ENCODE assay signal across 14 cellular contexts in genomic region chr10:78222096-78222790, GRCh38.
A peak's percentile ranks its signal among the peaks of the same experiment; 100 is the strongest.
DNase-seq lines count a peak whose midpoint lies in the region; ATAC-seq and TF ChIP-seq lines count a peak whose summit lies in the region.
"Had no signal": no experiment of that assay in that cellular context is flagged by ENCODE, and none has a peak within 500 bp of the region (broad histone marks: within the 10 kb centered on the region; RNA-seq: fewer than 3 reads in every experiment).

No MANE protein-coding gene starts in this region.

- no peaks in the 10 kb centered on the region for H3F3A ChIP-seq in SK-N-SH (replicated peaks; ENCODE audit: insufficient read depth)

- no peaks in the 10 kb centered on the region for H3K79me2 ChIP-seq in SK-N-SH (ENCODE audit: insufficient read depth)

- POLR2A ChIA-PET in SK-N-SH (lab: Yijun Ruan, JAX), result no interaction called here

- H3K36me3 ChIP-seq in SK-N-SH (replicated peaks in 1 of 2; ENCODE audit: control insufficient read depth in 1 of 2, insufficient read depth in 2 of 2, low read length in 1 of 2), result no peaks in the 10 kb centered on the region
- H3K36me3 ChIP-seq: BLaER1, SJSA1 had no signal

- WGBS in SK-N-SH (ENCODE audit: low lambda C conversion rate), result 98% methylated on average over 9 of the region's 11 CpGs

- H3K4me1 ChIP-seq in SK-N-SH (ENCODE audit: control insufficient read depth in 1 of 2, insufficient read depth in 2 of 2, low read depth in 1 of 2, low read length in 1 of 2), result peaks cover 6 to 32% of the 10 kb centered on the region in 2 experiments; a peak in 2 of 4 replicates

- H2AFZ ChIP-seq in SK-N-SH (ENCODE audit: low read depth), result no peak overlapping the region

- DNase-seq in SK-N-SH (no peak), NCI-H748 (lab: John Stamatoyannopoulos, UW; ENCODE audit: unreplicated experiment) (peak; percentile 78), mesenteric fat pad (ENCODE audit: low spot score) (peak; percentile 33)
- no peak for DNase-seq in activated naive CD4-positive, alpha-beta T cell treated with anti-CD3 and anti-CD28 coated beads, Interleukin-2, amount 50 U/mL, for 16 hours
- DNase-seq: CD8-positive, alpha-beta T cell; NCI-H2029 treated with DMSO at 0.1 percent for 48 hours; NCI-H2171 treated with DMSO at 0.1 percent for 48 hours; NCI-H524 had no signal

- H3K4me3 ChIP-seq in SK-N-SH (ENCODE audit: low read depth in 2 of 2, low read length in 1 of 2), result no peak overlapping the region
- H3K4me3 ChIP-seq: BLaER1, SJSA1 had no signal

- no peak for TF ChIP-seq RAD21 in SK-N-SH (IDR thresholded peaks at IDR 0.05; ENCODE audit: low read length)

- no peaks in the 10 kb centered on the region for H3K9me2 ChIP-seq in SK-N-SH

- no peaks in the 10 kb centered on the region for H3K27me3 ChIP-seq in SK-N-SH (ENCODE audit: insufficient read depth)
- H3K27me3 ChIP-seq: BLaER1, SJSA1 had no signal

- no peak for TF ChIP-seq EP300 in SK-N-SH (IDR thresholded peaks at IDR 0.05; ENCODE audit: borderline replicate concordance in 1 of 2, low read depth in 1 of 2, low read length in 1 of 2)

- no peak overlapping the region for H3K9ac ChIP-seq in SK-N-SH
- H3K9ac ChIP-seq: BLaER1 had no signal

- CTCF ChIA-PET in SK-N-SH (lab: Yijun Ruan, JAX), result no interaction called here

- ATAC-seq in SK-N-SH treated with all-trans-retinoic acid at 6 μM for 48 hours (no peak), GM18907 (IDR thresholded peaks at IDR 0.05; ENCODE audit: unreplicated experiment) (no peak), GM21390 (IDR thresholded peaks at IDR 0.05; ENCODE audit: unreplicated experiment) (no peak)
- ATAC-seq: CD8-positive, alpha-beta T cell had no signal

- H3K4me2 ChIP-seq in SK-N-SH, result no peak overlapping the region
- H3K4me2 ChIP-seq: BLaER1 had no signal

- TF ChIP-seq CTCF in SK-N-SH (IDR thresholded peaks at IDR 0.05), result no peak

- H3K9me3 ChIP-seq in SK-N-SH, result no peaks in the 10 kb centered on the region
- H3K9me3 ChIP-seq: SJSA1 had no signal

- H3K27ac ChIP-seq in SK-N-SH (ENCODE audit: low read depth in 2 of 2, low read length in 1 of 2), result peak overlapping the region in 1 of 2 experiments; percentile 45; a peak in 2 of 4 replicates
- H3K27ac ChIP-seq: BLaER1, RWPE1, SJSA1 had no signal

- H4K20me1 ChIP-seq in SK-N-SH (ENCODE audit: insufficient read depth), result no peaks in the 10 kb centered on the region
- H4K20me1 ChIP-seq: BLaER1 had no signal

TF ChIP-seq in SK-N-SH treated with all-trans-retinoic acid at 6 μM for 48 hours, 23 proteins besides CTCF, POLR2A, EP300 and RAD21:
- TF ChIP-seq TCF4 (CRISPR knock-in tag; IDR thresholded peaks at IDR 0.05; ENCODE audit: borderline replicate concordance) (peak; percentile 16; the same call in 1 of the 2 replicates), ZNF70 (CRISPR knock-in tag; IDR thresholded peaks at IDR 0.05) (no peak), TOX (CRISPR knock-in tag; IDR thresholded peaks at IDR 0.05; ENCODE audit: borderline replicate concordance) (no peak)

TF ChIP-seq in SK-N-SH, 30 proteins besides CTCF, POLR2A, EP300 and RAD21:
- TF ChIP-seq SMC3 (IDR thresholded peaks at IDR 0.05; ENCODE audit: low read depth, low read length), result no peak
- no peak for TF ChIP-seq NRF1 (IDR thresholded peaks at IDR 0.05; ENCODE audit: low read depth, low read length)
- TF ChIP-seq REST (IDR thresholded peaks at IDR 0.05; ENCODE audit: low read depth, low read length), result no peak
- no peak for TF ChIP-seq MXI1 (IDR thresholded peaks at IDR 0.05; ENCODE audit: low read depth, low read length)
- no peak for TF ChIP-seq POLR2AphosphoS5 (IDR thresholded peaks at IDR 0.05; ENCODE audit: low read depth, low read length)
- no peak for TF ChIP-seq RXRA (IDR thresholded peaks at IDR 0.05; ENCODE audit: borderline replicate concordance, low read depth)
- no peak for TF ChIP-seq MAX (IDR thresholded peaks at IDR 0.05; ENCODE audit: low read depth)
- no peak for TF ChIP-seq RFX5 (IDR thresholded peaks at IDR 0.05; ENCODE audit: low read length)
- TF ChIP-seq JUND (IDR thresholded peaks at IDR 0.05), result no peak
- no peak for TF ChIP-seq SIN3A (IDR thresholded peaks at IDR 0.05; ENCODE audit: borderline replicate concordance, low read depth, low read length)
- TF ChIP-seq EZH2phosphoT487 (IDR thresholded peaks at IDR 0.05; ENCODE audit: borderline replicate concordance, low read depth), result no peak
- no peak for TF ChIP-seq TEAD4 (IDR thresholded peaks at IDR 0.05; ENCODE audit: borderline replicate concordance, insufficient read depth)
- TF ChIP-seq FOXJ3 (CRISPR knock-in tag; IDR thresholded peaks at IDR 0.05), result no peak
- no peak for TF ChIP-seq ZBTB33 (IDR thresholded peaks at IDR 0.05; ENCODE audit: borderline replicate concordance, low read depth)
- no peak for TF ChIP-seq CHD2 (IDR thresholded peaks at IDR 0.05; ENCODE audit: low read length, partially characterized antibody)

Comparison
In these comparisons a context has a peak if more than half of its experiments do, and no peak if none do; other contexts are left out.
1. DNase-seq: peak in NCI-H748 (single experiment) and mesenteric fat pad (single experiment); none in SK-N-SH (single experiment) and activated naive CD4-positive, alpha-beta T cell treated with anti-CD3 and anti-CD28 coated beads, Interleukin-2, amount 50 U/mL, for 16 hours (single experiment).